In genomic region chr1:21936366-21937031, GRCh38 we compare ENCODE assay signal across 8 cellular contexts. TPM values are rescaled to one million over a fixed set of nuclear protein-coding genes. Genes with fewer than 3 reads are reported as not detected.
A peak's percentile ranks its signal among the peaks of the same experiment; 100 is the strongest.
DNase-seq lines count a peak whose midpoint lies in the region; ATAC-seq and TF ChIP-seq lines count a peak whose summit lies in the region.

No MANE protein-coding gene starts in this region.

- no peaks in the 10 kb centered on the region for H3K9me3 ChIP-seq in cardiac muscle cell (ENCODE audit: low read depth)

- peaks cover 66% of the 10 kb centered on the region for H3K4me1 ChIP-seq in cardiac muscle cell (ENCODE audit: low read depth)

- H3K4me1 Mint-ChIP-seq in activated naive CD8-positive, alpha-beta T cell treated with anti-CD3 and anti-CD28 coated beads, Interleukin-2, amount 50 U/mL, for 24 hours: peaks cover 22% of the 10 kb centered on the region

- ATAC-seq in Right ventricle myocardium superior (ENCODE audit: poor library complexity) (no peak), left colon (peak; percentile 13)
- peak; percentile 12 for ATAC-seq in activated naive CD8-positive, alpha-beta T cell treated with anti-CD3 and anti-CD28 coated beads, Interleukin-2, amount 50 U/mL, for 24 hours

- H3K36me3 Mint-ChIP-seq in activated naive CD8-positive, alpha-beta T cell treated with anti-CD3 and anti-CD28 coated beads, Interleukin-2, amount 50 U/mL, for 24 hours (ENCODE audit: low read depth): no peaks in the 10 kb centered on the region

- H3K27me3 Mint-ChIP-seq in activated naive CD8-positive, alpha-beta T cell treated with anti-CD3 and anti-CD28 coated beads, Interleukin-2, amount 50 U/mL, for 24 hours: peaks cover 15% of the 10 kb centered on the region

- DNase-seq in cardiac muscle cell (ENCODE audit: low read depth in 1 of 2, low spot score in 1 of 2) (no peak), Right ventricle myocardium superior (no peak), left colon (peak in 1 of 2 donors; percentile 57), GM19240 (ENCODE audit: insufficient read length, low spot score) (no peak), NCI-H510A (lab: John Stamatoyannopoulos, UW) (no peak), cerebellar cortex (ENCODE audit: low spot score) (no peak)
- no peak for DNase-seq in activated naive CD8-positive, alpha-beta T cell treated with anti-CD3 and anti-CD28 coated beads, Interleukin-2, amount 50 U/mL, for 24 hours

- H3K4me3 ChIP-seq in cardiac muscle cell: peak overlapping the region; percentile 79

- peak overlapping the region; percentile 58 for H3K27ac ChIP-seq in cardiac muscle cell
- peak overlapping the region; percentile 9 for H3K27ac ChIP-seq in temporal lobe (ENCODE audit: low read depth, low read length)

- H3K9me3 Mint-ChIP-seq in activated naive CD8-positive, alpha-beta T cell treated with anti-CD3 and anti-CD28 coated beads, Interleukin-2, amount 50 U/mL, for 24 hours: no peaks in the 10 kb centered on the region

- intact Hi-C loops in Right ventricle myocardium superior (cut with DNase I) (loop anchor here (5.0 kb wide), 1 partner anchor 39 kb away; no protein-coding TSS in a partner anchor), left colon (cut with DNase I, micrococcal nuclease) (no loop called here)

- H3K4me3 Mint-ChIP-seq in activated naive CD8-positive, alpha-beta T cell treated with anti-CD3 and anti-CD28 coated beads, Interleukin-2, amount 50 U/mL, for 24 hours: peak overlapping the region; percentile 65

- no peak overlapping the region for H3K27ac Mint-ChIP-seq in activated naive CD8-positive, alpha-beta T cell treated with anti-CD3 and anti-CD28 coated beads, Interleukin-2, amount 50 U/mL, for 24 hours

- TF ChIP-seq CTCF in cardiac muscle cell (IDR thresholded peaks at IDR 0.05; ENCODE audit: low read depth, low read length): no peak

- H3K36me3 ChIP-seq in cardiac muscle cell: no peaks in the 10 kb centered on the region

- no peaks in the 10 kb centered on the region for H3K27me3 ChIP-seq in cardiac muscle cell

RNA-seq across cellular contexts. Expression of gene HSPG2, which starts 0.6 kb away (rescaled TPM):
- 112 and 193 TPM in 2 replicates for total RNA-seq in cardiac muscle cell
- polyA plus RNA-seq in cardiac muscle cell: 62.3 and 96.2 TPM in 2 replicates
- 263 TPM for total RNA-seq in Right ventricle myocardium superior
- 100 to 1,000 TPM; 180 to 206 TPM for total RNA-seq in left colon
- total RNA-seq in temporal lobe: 9.3 TPM

RNA-seq across cellular contexts. Expression of gene CELA3B, which starts 40.3 kb away (rescaled TPM):
- total RNA-seq in cardiac muscle cell: not detected in 2 replicates
- polyA plus RNA-seq in cardiac muscle cell: not detected in 2 replicates
- not detected for total RNA-seq in Right ventricle myocardium superior
- 1 to 10 TPM in 1 of 2 donors, under 1 TPM in 1; 0.76 to 2.0 TPM for total RNA-seq in left colon
- not detected for total RNA-seq in temporal lobe

Comparison
In these comparisons a context has a peak if more than half of its experiments do, and no peak if none do; other contexts are left out.
1. RNA of gene HSPG2, which starts 0.6 kb away (total RNA-seq): 263 TPM in Right ventricle myocardium superior (single experiment), 180 to 206 TPM in left colon and 112 to 193 TPM in cardiac muscle cell; 9.3 TPM in temporal lobe (single experiment); every median in the first group is over 10 times any median in the second.